Comparison of ENCODE assay signal across 12 cellular contexts in the genomic region with DNA sequence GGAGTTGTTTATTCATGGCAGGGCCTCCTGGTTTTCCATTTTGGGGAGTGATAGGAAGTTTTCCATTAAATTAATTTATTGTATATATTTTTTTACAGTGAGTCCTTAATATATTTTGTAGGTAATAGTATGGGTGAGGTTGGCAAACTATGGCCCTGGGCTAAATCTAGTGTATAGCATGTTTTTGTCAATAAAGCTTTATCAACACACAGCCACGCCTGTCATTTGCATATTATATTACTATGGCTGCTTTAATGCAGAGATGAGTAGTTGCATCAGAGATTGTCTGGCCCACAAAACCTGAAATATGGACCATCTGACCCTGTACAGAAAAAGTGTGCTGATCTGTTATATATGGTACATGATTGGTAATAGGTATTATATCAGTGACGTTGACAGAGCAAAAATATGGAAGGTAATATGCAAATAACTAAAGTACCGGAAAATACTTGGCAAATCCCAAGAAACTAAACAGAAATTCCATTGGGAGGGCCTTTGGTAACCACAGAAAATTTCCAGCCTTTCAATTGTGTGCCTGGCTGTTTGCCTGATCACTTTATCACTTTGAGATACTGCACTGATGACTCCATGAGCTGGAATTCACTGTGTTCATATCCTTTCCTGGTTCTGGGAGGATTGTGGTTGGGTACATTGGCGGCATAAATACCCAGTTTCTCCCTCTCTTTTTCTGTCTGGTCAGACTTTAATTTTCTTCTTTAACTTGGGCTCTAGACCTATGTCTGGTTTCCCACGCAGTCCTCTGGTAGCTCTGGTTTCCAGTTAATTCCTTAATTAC.
DNase-seq lines count a peak whose midpoint lies in the region; ATAC-seq and TF ChIP-seq lines count a peak whose summit lies in the region.
"Had no signal": no experiment of that assay in that cellular context is flagged by ENCODE, and none has a peak within 500 bp of the region (broad histone marks: within the 10 kb centered on the region; RNA-seq: fewer than 3 reads in every experiment).

No MANE protein-coding gene starts in this region.

- no peaks in the 10 kb centered on the region for H4K20me1 ChIP-seq in Karpas-422 (ENCODE audit: insufficient read depth, low read depth, low read length)
- H4K20me1 ChIP-seq: BLaER1 had no signal

- H3K79me2 ChIP-seq in ACC112 (ENCODE audit: control insufficient read depth, insufficient read depth, low read length, unreplicated experiment) (no peaks in the 10 kb centered on the region), Karpas-422 (ENCODE audit: low read length) (no peaks in the 10 kb centered on the region)

- in situ Hi-C loops in brain microvascular endothelial cell (cut with HindIII; ENCODE audit: low pct_ligation_motif_present, low sequenced_read_pairs): no loop called here

- peak; percentile 82 for DNase-seq in HT1080 (ENCODE audit: low read depth)
- peak; percentile 85 for DNase-seq in brain microvascular endothelial cell
- no peak for DNase-seq in left lung
- no peak for DNase-seq in cardiac septum (ENCODE audit: low spot score)
- DNase-seq in nephron progenitor cell: no peak
- DNase-seq in Karpas-422: no peak
- DNase-seq: stimulated activated CD4-positive, alpha-beta T cell treated with anti-CD3 and anti-CD28 coated beads, Interleukin-12 subunit alpha, Interleukin-12 subunit beta, amount 100 ng/mL, for 4 hours had no signal

- H3K4me3 ChIP-seq in ACC112 (ENCODE audit: low read depth, low read length) (peak overlapping the region; percentile 38; the same call in 1 of the 2 replicates), brain microvascular endothelial cell (ENCODE audit: low read depth, low read length) (no peak overlapping the region), left lung (no peak overlapping the region), Karpas-422 (ENCODE audit: low read length) (no peak overlapping the region)
- H3K4me3 ChIP-seq: BLaER1, SK-N-MC had no signal

- no peak overlapping the region for H3K4me3 Mint-ChIP-seq in nephron progenitor cell

- intact Hi-C loops in left lung (cut with DNase I) (no loop called here), cardiac septum (cut with DNase I) (no loop called here)

- peak; percentile 31 for ATAC-seq in left lung
- no peak for ATAC-seq in HG03280 (IDR thresholded peaks at IDR 0.05; ENCODE audit: unreplicated experiment)
- ATAC-seq: activated naive CD4-positive, alpha-beta T cell treated with anti-CD3 and anti-CD28 coated beads, Interleukin-2, amount 50 U/mL, for 72 hours had no signal

- H3K9me3 ChIP-seq in left lung (peaks cover 0 to 4% of the 10 kb centered on the region in 2 donors), Karpas-422 (ENCODE audit: low read length) (no peaks in the 10 kb centered on the region)

- no peak overlapping the region for H3K4me2 ChIP-seq in Karpas-422 (ENCODE audit: low read depth, low read length, poor library complexity, severe bottlenecking)

- peak overlapping the region; percentile 85 for H3K27ac ChIP-seq in ACC112 (ENCODE audit: low read depth, low read length)
- peak overlapping the region; percentile 38 for H3K27ac ChIP-seq in brain microvascular endothelial cell
- peak overlapping the region in 1 of 2 donors; percentile 25 for H3K27ac ChIP-seq in left lung
- no peak overlapping the region for H3K27ac ChIP-seq in Karpas-422 (ENCODE audit: low read length)
- H3K27ac ChIP-seq: BLaER1, SK-N-MC had no signal

- peaks cover 7% of the 10 kb centered on the region for H3K4me1 Mint-ChIP-seq in nephron progenitor cell

- H3K9me3 Mint-ChIP-seq in nephron progenitor cell: peaks cover 24% of the 10 kb centered on the region

- peaks cover 32% of the 10 kb centered on the region for H3K4me1 ChIP-seq in ACC112 (ENCODE audit: control insufficient read depth, insufficient read depth, low read length, unreplicated experiment)
- peaks cover 8 to 14% of the 10 kb centered on the region in 2 donors for H3K4me1 ChIP-seq in left lung
- H3K4me1 ChIP-seq in Karpas-422 (ENCODE audit: low read length): peaks cover 16% of the 10 kb centered on the region

- H3K36me3 ChIP-seq in ACC112 (ENCODE audit: insufficient read depth, low read length) (no peaks in the 10 kb centered on the region), brain microvascular endothelial cell (replicated peaks) (no peaks in the 10 kb centered on the region), left lung (no peaks in the 10 kb centered on the region), Karpas-422 (ENCODE audit: insufficient read depth, low read length) (no peaks in the 10 kb centered on the region)
- H3K36me3 ChIP-seq: BLaER1 had no signal

- H3K27me3 ChIP-seq in ACC112 (ENCODE audit: insufficient read depth, low read length): no peaks in the 10 kb centered on the region
- no peaks in the 10 kb centered on the region for H3K27me3 ChIP-seq in brain microvascular endothelial cell (replicated peaks)
- no peaks in the 10 kb centered on the region for H3K27me3 ChIP-seq in left lung
- no peaks in the 10 kb centered on the region for H3K27me3 ChIP-seq in Karpas-422 (ENCODE audit: low read length)
- H3K27me3 ChIP-seq: BLaER1 had no signal

- no peak for TF ChIP-seq CTCF in brain microvascular endothelial cell (IDR thresholded peaks at IDR 0.05; ENCODE audit: low read depth, low read length, missing control alignments)
- TF ChIP-seq CTCF in left lung (IDR thresholded peaks at IDR 0.05): no peak
- no peak for TF ChIP-seq CTCF in nephron progenitor cell (IDR thresholded peaks at IDR 0.05)

- H3K27me3 Mint-ChIP-seq in nephron progenitor cell (ENCODE audit: low read depth, poor library complexity): peaks cover 9% of the 10 kb centered on the region

- no peak overlapping the region for H3K9ac ChIP-seq in Karpas-422 (ENCODE audit: low read length)
- H3K9ac ChIP-seq: BLaER1 had no signal

- peaks cover 13% of the 10 kb centered on the region for H3K36me3 Mint-ChIP-seq in nephron progenitor cell (ENCODE audit: low read depth)
- H3K36me3 Mint-ChIP-seq: activated naive CD4-positive, alpha-beta T cell treated with anti-CD3 and anti-CD28 coated beads, Interleukin-2, amount 50 U/mL, for 72 hours had no signal

- H2AFZ ChIP-seq in ACC112 (ENCODE audit: low read length, unreplicated experiment) (peak overlapping the region; percentile 44), Karpas-422 (ENCODE audit: low read length) (no peak overlapping the region)

- H3K27ac Mint-ChIP-seq in nephron progenitor cell: no peak overlapping the region
- H3K27ac Mint-ChIP-seq: activated naive CD4-positive, alpha-beta T cell treated with anti-CD3 and anti-CD28 coated beads, Interleukin-2, amount 50 U/mL, for 72 hours had no signal

- H3K9me2 ChIP-seq in Karpas-422 (replicated peaks; ENCODE audit: insufficient read depth, low read length): no peaks in the 10 kb centered on the region

Comparison
In these comparisons a context has a peak if more than half of its experiments do, and no peak if none do; other contexts are left out.
1. DNase-seq: peak in HT1080 (single experiment) and brain microvascular endothelial cell (single experiment); none in left lung (0 of 2), cardiac septum (single experiment), nephron progenitor cell (single experiment) and Karpas-422 (single experiment).